Comparison of ENCODE assay signal across 1 cellular context in the genomic region with DNA sequence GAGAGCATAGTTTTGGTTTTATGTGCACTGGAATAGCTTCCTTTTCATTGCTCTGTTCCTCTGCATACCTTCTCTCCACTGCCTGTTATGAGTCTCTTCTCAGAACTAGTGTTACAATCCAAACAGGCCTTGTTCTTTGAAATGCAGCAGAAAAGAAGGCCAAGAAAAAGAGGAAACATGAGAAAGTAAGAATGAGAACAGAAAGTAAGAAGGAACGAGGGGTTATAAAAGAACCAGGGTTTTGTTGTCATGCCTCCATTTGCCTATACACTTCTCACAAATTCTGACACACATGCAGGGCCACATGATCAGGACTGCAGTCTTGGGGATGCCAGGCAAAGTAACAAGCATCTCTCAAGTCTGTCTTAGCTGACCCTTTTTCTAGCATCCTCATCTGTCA.
TF ChIP-seq lines count a peak whose summit lies in the region.

No MANE protein-coding gene starts in this region.

TF ChIP-seq in GM23338, 12 proteins besides CTCF, POLR2A, EP300 and RAD21 (continued from another document):
- no peak for TF ChIP-seq ZNF462 (CRISPR knock-in tag; IDR thresholded peaks at IDR 0.05)
- no peak for TF ChIP-seq EZH2phosphoT487 (IDR thresholded peaks at IDR 0.05; ENCODE audit: unreplicated experiment)
- TF ChIP-seq, protein P1, sequence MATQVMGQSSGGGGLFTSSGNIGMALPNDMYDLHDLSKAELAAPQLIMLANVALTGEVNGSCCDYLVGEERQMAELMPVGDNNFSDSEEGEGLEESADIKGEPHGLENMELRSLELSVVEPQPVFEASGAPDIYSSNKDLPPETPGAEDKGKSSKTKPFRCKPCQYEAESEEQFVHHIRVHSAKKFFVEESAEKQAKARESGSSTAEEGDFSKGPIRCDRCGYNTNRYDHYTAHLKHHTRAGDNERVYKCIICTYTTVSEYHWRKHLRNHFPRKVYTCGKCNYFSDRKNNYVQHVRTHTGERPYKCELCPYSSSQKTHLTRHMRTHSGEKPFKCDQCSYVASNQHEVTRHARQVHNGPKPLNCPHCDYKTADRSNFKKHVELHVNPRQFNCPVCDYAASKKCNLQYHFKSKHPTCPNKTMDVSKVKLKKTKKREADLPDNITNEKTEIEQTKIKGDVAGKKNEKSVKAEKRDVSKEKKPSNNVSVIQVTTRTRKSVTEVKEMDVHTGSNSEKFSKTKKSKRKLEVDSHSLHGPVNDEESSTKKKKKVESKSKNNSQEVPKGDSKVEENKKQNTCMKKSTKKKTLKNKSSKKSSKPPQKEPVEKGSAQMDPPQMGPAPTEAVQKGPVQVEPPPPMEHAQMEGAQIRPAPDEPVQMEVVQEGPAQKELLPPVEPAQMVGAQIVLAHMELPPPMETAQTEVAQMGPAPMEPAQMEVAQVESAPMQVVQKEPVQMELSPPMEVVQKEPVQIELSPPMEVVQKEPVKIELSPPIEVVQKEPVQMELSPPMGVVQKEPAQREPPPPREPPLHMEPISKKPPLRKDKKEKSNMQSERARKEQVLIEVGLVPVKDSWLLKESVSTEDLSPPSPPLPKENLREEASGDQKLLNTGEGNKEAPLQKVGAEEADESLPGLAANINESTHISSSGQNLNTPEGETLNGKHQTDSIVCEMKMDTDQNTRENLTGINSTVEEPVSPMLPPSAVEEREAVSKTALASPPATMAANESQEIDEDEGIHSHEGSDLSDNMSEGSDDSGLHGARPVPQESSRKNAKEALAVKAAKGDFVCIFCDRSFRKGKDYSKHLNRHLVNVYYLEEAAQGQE (IDR thresholded peaks at IDR 0.05; ENCODE audit: unreplicated experiment) = no peak
- no peak for TF ChIP-seq EZH2 (IDR thresholded peaks at IDR 0.05; ENCODE audit: low read depth, unreplicated experiment)
- no peak for TF ChIP-seq ZNF114 (CRISPR knock-in tag; IDR thresholded peaks at IDR 0.05)
- no peak for TF ChIP-seq NANOG (IDR thresholded peaks at IDR 0.05; ENCODE audit: borderline replicate concordance)
- no peak for TF ChIP-seq ZNF331 (CRISPR knock-in tag; IDR thresholded peaks at IDR 0.05; ENCODE audit: low read depth)
- TF ChIP-seq ETS1 (IDR thresholded peaks at IDR 0.05) = no peak
- no peak for TF ChIP-seq POLR2AphosphoS5 (IDR thresholded peaks at IDR 0.05; ENCODE audit: low read depth)
- no peak for TF ChIP-seq STAT1 (IDR thresholded peaks at IDR 0.05; ENCODE audit: unreplicated experiment)
- TF ChIP-seq JUNB (IDR thresholded peaks at IDR 0.05; ENCODE audit: unreplicated experiment) = no peak
